16 cellular contexts compared by ENCODE assay signal in genomic region chr12:101823039-101823438, GRCh38. TPM values are rescaled to one million over a fixed set of nuclear protein-coding genes. Genes with fewer than 3 reads are reported as not detected.
DNase-seq lines count a peak whose midpoint lies in the region; ATAC-seq and TF ChIP-seq lines count a peak whose summit lies in the region.
"Had no signal": no experiment of that assay in that cellular context is flagged by ENCODE, and none has a peak within 500 bp of the region (broad histone marks: within the 10 kb centered on the region; RNA-seq: fewer than 3 reads in every experiment).

No MANE protein-coding gene starts in this region.

- no peak for TF ChIP-seq CTCF in CD4-positive, alpha-beta T cell (IDR thresholded peaks at IDR 0.05)
- no peak for TF ChIP-seq CTCF in choroid plexus epithelial cell (conservative IDR thresholded peaks at IDR 0.05; ENCODE audit: low read depth, low read length)
- TF ChIP-seq CTCF in nephron (IDR thresholded peaks at IDR 0.05; ENCODE audit: unreplicated experiment in 3 of 3): no peak

- no peak for ATAC-seq in CD4-positive, alpha-beta T cell (ENCODE audit: poor library complexity)
- ATAC-seq in GM21381 (IDR thresholded peaks at IDR 0.05; ENCODE audit: unreplicated experiment) (no peak), HG02623 (IDR thresholded peaks at IDR 0.05; ENCODE audit: unreplicated experiment) (no peak)

- H3K27me3 Mint-ChIP-seq in CD4-positive, alpha-beta T cell: no peaks in the 10 kb centered on the region
- H3K27me3 Mint-ChIP-seq in nephron (ENCODE audit: low read depth): no peaks in the 10 kb centered on the region

- peaks cover 11% of the 10 kb centered on the region for H3K36me3 Mint-ChIP-seq in CD4-positive, alpha-beta T cell (ENCODE audit: low read depth)
- peaks cover 6% of the 10 kb centered on the region for H3K36me3 Mint-ChIP-seq in nephron (ENCODE audit: low read depth)

- H3K4me1 ChIP-seq in HUES48 (ENCODE audit: control insufficient read depth, insufficient read depth, low read length): peaks cover 59% of the 10 kb centered on the region

- no peaks in the 10 kb centered on the region for H3K9me3 ChIP-seq in CD4-positive, alpha-beta T cell (ENCODE audit: control insufficient read depth, low read length)
- no peaks in the 10 kb centered on the region for H3K9me3 ChIP-seq in HUES48 (ENCODE audit: control insufficient read depth, insufficient read depth, low read length)
- H3K9me3 ChIP-seq: mucosa of descending colon, tibial nerve had no signal

- CTCF ChIA-PET in CD4-positive, alpha-beta T cell (lab: Charles Lee): interaction anchor here (1.4 to 2.7 kb wide), 4 partner anchors 11 to 125 kb away, joined by 3 to 23 read pairs (median 8); no protein-coding TSS in a partner anchor

- H3K4me1 Mint-ChIP-seq in CD4-positive, alpha-beta T cell (ENCODE audit: low read depth): peaks cover 63% of the 10 kb centered on the region
- peaks cover 37% of the 10 kb centered on the region for H3K4me1 Mint-ChIP-seq in nephron

- no peaks in the 10 kb centered on the region for H3K9me3 Mint-ChIP-seq in CD4-positive, alpha-beta T cell
- peaks cover 1% of the 10 kb centered on the region for H3K9me3 Mint-ChIP-seq in nephron

- no peak overlapping the region; the same call in 1 of the 2 replicates for H3K9ac ChIP-seq in HUES48 (ENCODE audit: low read depth, low read length)

- H3K36me3 ChIP-seq in HUES48 (ENCODE audit: control insufficient read depth, insufficient read depth, low read length): no peaks in the 10 kb centered on the region
- H3K36me3 ChIP-seq: cardiac muscle cell, tibial nerve had no signal

- intact Hi-C loops in CD4-positive, alpha-beta T cell (cut with DNase I, micrococcal nuclease): loop anchor here in 1 of 2 experiments (5.0 to 10.0 kb wide), 2 partner anchors 1558 to 1681 kb away; partner anchors contain the start of genes BLTP3B, DEPDC4 and SCYL2

- no peak overlapping the region for H3K27ac ChIP-seq in CD4-positive, alpha-beta T cell (ENCODE audit: low read depth, low read length)
- H3K27ac ChIP-seq in HUES48 (ENCODE audit: low read depth, low read length): peak overlapping the region; percentile 79
- H3K27ac ChIP-seq: cardiac muscle cell, HL-60 had no signal

- H3K4me3 Mint-ChIP-seq in CD4-positive, alpha-beta T cell: peak overlapping the region; percentile 8
- peak overlapping the region in 1 of 3 experiments; percentile 33 for H3K4me3 Mint-ChIP-seq in nephron

- no peak for DNase-seq in CD4-positive, alpha-beta T cell
- DNase-seq in choroid plexus epithelial cell (ENCODE audit: low read depth): peak; percentile 64
- DNase-seq in glomerular visceral epithelial cell (ENCODE audit: extremely low spot score): no peak
- DNase-seq: activated CD4-positive, alpha-beta T cell treated with anti-CD3 and anti-CD28 coated beads, Interleukin-2, amount 50 U/mL, for 48 hours; glutamatergic neuron; kidney; mucosa of descending colon; NCI-H526 treated with DMSO at 0.1 percent for 48 hours had no signal

- H3K4me3 ChIP-seq in HUES48 (ENCODE audit: low read depth, low read length) (peak overlapping the region; percentile 30; the same call in 1 of the 2 replicates), choroid plexus epithelial cell (ENCODE audit: low read depth, low read length) (no peak overlapping the region)
- H3K4me3 ChIP-seq: cardiac muscle cell, GM12878, mucosa of descending colon, tibial nerve had no signal

- H3K27ac Mint-ChIP-seq in CD4-positive, alpha-beta T cell: peak overlapping the region; percentile 83
- peak overlapping the region in 2 of 3 experiments; percentile 61 to 85 for H3K27ac Mint-ChIP-seq in nephron

- POLR2A ChIA-PET in CD4-positive, alpha-beta T cell (lab: Charles Lee): interaction anchor here (0.7 to 2.0 kb wide), 5 partner anchors 10 to 49 kb away, joined by 3 to 13 read pairs (median 7); no protein-coding TSS in a partner anchor

- H3K27me3 ChIP-seq in CD4-positive, alpha-beta T cell (ENCODE audit: control insufficient read depth, insufficient read depth, low read length): no peaks in the 10 kb centered on the region
- no peaks in the 10 kb centered on the region for H3K27me3 ChIP-seq in HUES48 (ENCODE audit: control insufficient read depth, insufficient read depth, low read length)
- H3K27me3 ChIP-seq: cardiac muscle cell, tibial nerve had no signal

RNA-seq across cellular contexts. Expression of gene GNPTAB, which starts 7.7 kb away (rescaled TPM):
- 10 to 100 TPM; 38.2 to 43.8 TPM for total RNA-seq in CD4-positive, alpha-beta T cell

RNA-seq across cellular contexts. Expression of gene DRAM1, which starts 54.3 kb away (rescaled TPM):
- total RNA-seq in CD4-positive, alpha-beta T cell: 1 to 10 TPM; 1.3 to 1.6 TPM
